ENCODE assay signal across 1 cellular context in the genomic region with DNA sequence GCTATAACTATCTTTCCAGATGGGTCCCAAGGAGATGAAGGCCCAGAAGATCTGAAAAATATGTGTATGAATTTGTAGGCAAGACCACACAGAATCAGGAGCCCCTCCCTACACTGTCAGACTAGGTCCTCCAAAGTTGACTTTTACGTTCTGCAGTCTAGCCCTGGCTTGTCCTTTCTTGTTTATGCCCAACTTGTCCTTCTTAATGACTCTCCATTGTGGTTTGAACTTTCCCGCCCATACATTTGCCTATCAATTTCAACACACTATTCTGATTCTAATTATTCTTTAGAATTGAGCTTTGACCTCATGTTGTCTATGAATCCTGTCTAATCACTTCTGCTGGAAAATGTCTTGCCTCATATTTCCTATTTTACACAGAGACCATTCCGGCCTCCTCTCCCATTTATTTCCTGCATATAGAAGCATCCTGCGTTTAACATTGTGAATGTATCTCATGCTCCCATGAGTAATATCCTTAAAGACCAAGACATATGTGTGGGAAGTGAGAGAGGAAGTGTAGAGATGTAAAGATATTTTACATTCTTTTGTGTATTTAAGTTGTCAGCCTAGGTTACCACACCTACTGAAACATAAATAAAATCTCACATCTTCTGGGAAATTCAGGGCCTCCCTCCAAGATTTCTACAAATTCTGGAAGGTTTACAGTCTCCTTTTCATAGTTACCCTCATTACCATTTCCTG.
TF ChIP-seq lines count a peak whose summit lies in the region.

No MANE protein-coding gene starts in this region.

TF ChIP-seq in IMR-90, 13 proteins besides CTCF, POLR2A, EP300 and RAD21 (continued from another document):
- TF ChIP-seq, protein P1, sequence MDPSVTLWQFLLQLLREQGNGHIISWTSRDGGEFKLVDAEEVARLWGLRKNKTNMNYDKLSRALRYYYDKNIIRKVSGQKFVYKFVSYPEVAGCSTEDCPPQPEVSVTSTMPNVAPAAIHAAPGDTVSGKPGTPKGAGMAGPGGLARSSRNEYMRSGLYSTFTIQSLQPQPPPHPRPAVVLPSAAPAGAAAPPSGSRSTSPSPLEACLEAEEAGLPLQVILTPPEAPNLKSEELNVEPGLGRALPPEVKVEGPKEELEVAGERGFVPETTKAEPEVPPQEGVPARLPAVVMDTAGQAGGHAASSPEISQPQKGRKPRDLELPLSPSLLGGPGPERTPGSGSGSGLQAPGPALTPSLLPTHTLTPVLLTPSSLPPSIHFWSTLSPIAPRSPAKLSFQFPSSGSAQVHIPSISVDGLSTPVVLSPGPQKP (IDR thresholded peaks at IDR 0.05; ENCODE audit: borderline replicate concordance, low read depth, low read length), result no peak
